In genomic region chr4:168840988-168841681, GRCh38 we compare ENCODE assay signal across 12 cellular contexts.
DNase-seq lines count a peak whose midpoint lies in the region; ATAC-seq, FAIRE-seq and TF ChIP-seq lines count a peak whose summit lies in the region.
"Had no signal": no experiment of that assay in that cellular context is flagged by ENCODE, and none has a peak within 500 bp of the region (broad histone marks: within the 10 kb centered on the region; RNA-seq: fewer than 3 reads in every experiment).

No MANE protein-coding gene starts in this region.

- WGBS in small intestine, 3 donors = 72 to 80% (median 74%) methylated on average over 9 of the region's 9 CpGs

- H3K27ac ChIP-seq in HUES6 (ENCODE audit: low read depth, low read length) (peak overlapping the region; percentile 83), right atrium auricular region (peak overlapping the region; percentile 91 to 97), small intestine (ENCODE audit: low read depth in 1 of 2, low read length in 1 of 2) (peak overlapping the region in 1 of 2 donors; percentile 67)

- peak; percentile 30 for DNase-seq in WTC11 (ENCODE audit: low spot score)
- DNase-seq in right atrium auricular region (ENCODE audit: low spot score) = no peak
- DNase-seq in small intestine = peak; percentile 35
- DNase-seq in H4 (ENCODE audit: low spot score) = no peak
- DNase-seq in epidermal melanocyte (ENCODE audit: insufficient read length, low spot score) = no peak
- DNase-seq: DMS153, NCI-H1417 treated with DMSO at 0.1 percent for 48 hours, SHP77 treated with DMSO at 0.1 percent for 48 hours had no signal

- CTCF ChIA-PET in WTC11 (lab: Charles Lee) = interaction anchor here (0.7 to 1.9 kb wide), 9 partner anchors 9 to 255 kb away, joined by 3 to 10 read pairs (median 3); partner anchors contain the start of gene CBR4

- peak overlapping the region; percentile 82 for H3K27ac Mint-ChIP-seq in WTC11

- no peak for FAIRE-seq in small intestine (lab: Jason Lieb, UNC)

- no peaks in the 10 kb centered on the region for H3K27me3 Mint-ChIP-seq in WTC11 (ENCODE audit: low read depth)

- H3K9ac ChIP-seq in HUES6 (ENCODE audit: low read length) = peak overlapping the region; percentile 58

- H3K27me3 ChIP-seq in HUES6 (ENCODE audit: control insufficient read depth, insufficient read depth, low read length) (no peaks in the 10 kb centered on the region), right atrium auricular region (no peaks in the 10 kb centered on the region), small intestine (ENCODE audit: control insufficient read depth in 2 of 2, insufficient read depth in 2 of 2, low read length in 2 of 2) (no peaks in the 10 kb centered on the region)

- peak; percentile 89 for ATAC-seq in WTC11
- no peak for ATAC-seq in GM21786 (IDR thresholded peaks at IDR 0.05; ENCODE audit: unreplicated experiment)
- no peak for ATAC-seq in HG02970 (IDR thresholded peaks at IDR 0.05; ENCODE audit: low FRiP score, unreplicated experiment)
- ATAC-seq: sciatic nerve had no signal

- H3K4me3 ChIP-seq in HUES6 (ENCODE audit: low read depth, low read length) (peak overlapping the region; percentile 25; the same call in 1 of the 2 replicates), right atrium auricular region (no peak overlapping the region), small intestine (ENCODE audit: low read depth in 1 of 2, low read length in 2 of 2) (no peak overlapping the region)

- no peak overlapping the region for H3K4me3 Mint-ChIP-seq in WTC11

- H3K36me3 ChIP-seq in HUES6 (ENCODE audit: control insufficient read depth, insufficient read depth, low read length) = 0 out of 2 replicates have a peak, but pooled peaks cover 6% of the 10 kb centered on the region
- peaks cover 6% of the 10 kb centered on the region for H3K36me3 ChIP-seq in right atrium auricular region
- H3K36me3 ChIP-seq in small intestine (ENCODE audit: control insufficient read depth in 2 of 2, insufficient read depth in 2 of 2, low read length in 2 of 2) = no peaks in the 10 kb centered on the region

- peaks cover 85% of the 10 kb centered on the region for H3K4me1 Mint-ChIP-seq in WTC11

- no peaks in the 10 kb centered on the region for H3K9me3 ChIP-seq in HUES6 (ENCODE audit: control insufficient read depth, insufficient read depth, low read depth, low read length)
- no peaks in the 10 kb centered on the region for H3K9me3 ChIP-seq in right atrium auricular region
- no peaks in the 10 kb centered on the region for H3K9me3 ChIP-seq in small intestine (ENCODE audit: control insufficient read depth, low read depth)

- H3K36me3 Mint-ChIP-seq in WTC11 = 0 out of 2 replicates have a peak, but pooled peaks cover 5% of the 10 kb centered on the region

- POLR2A ChIA-PET in WTC11 (lab: Charles Lee) = interaction anchor here (1.1 to 3.3 kb wide), 2 partner anchors 9 to 171 kb away, joined by 3 to 25 read pairs; no protein-coding TSS in a partner anchor

- no peak for TF ChIP-seq CTCF in WTC11 (IDR thresholded peaks at IDR 0.05)
- no peak for TF ChIP-seq CTCF in right atrium auricular region (IDR thresholded peaks at IDR 0.05)

- H3K4me1 ChIP-seq in HUES6 (ENCODE audit: control insufficient read depth, insufficient read depth, low read length) = peaks cover 53% of the 10 kb centered on the region
- peaks cover 0 to 91% of the 10 kb centered on the region in 2 donors for H3K4me1 ChIP-seq in right atrium auricular region
- peaks cover 4 to 5% of the 10 kb centered on the region in 2 donors for H3K4me1 ChIP-seq in small intestine (ENCODE audit: control insufficient read depth in 2 of 2, insufficient read depth in 1 of 2, low read depth in 1 of 2, low read length in 1 of 2)

- H3K9me3 Mint-ChIP-seq in WTC11 = no peaks in the 10 kb centered on the region

TF ChIP-seq in WTC11, 78 proteins besides CTCF, POLR2A, EP300 and RAD21 (continues in another document):
- TF ChIP-seq IRF2 (CRISPR knock-in tag; IDR thresholded peaks at IDR 0.05; ENCODE audit: borderline replicate concordance, low read depth) = no peak
- TF ChIP-seq, protein P1, sequence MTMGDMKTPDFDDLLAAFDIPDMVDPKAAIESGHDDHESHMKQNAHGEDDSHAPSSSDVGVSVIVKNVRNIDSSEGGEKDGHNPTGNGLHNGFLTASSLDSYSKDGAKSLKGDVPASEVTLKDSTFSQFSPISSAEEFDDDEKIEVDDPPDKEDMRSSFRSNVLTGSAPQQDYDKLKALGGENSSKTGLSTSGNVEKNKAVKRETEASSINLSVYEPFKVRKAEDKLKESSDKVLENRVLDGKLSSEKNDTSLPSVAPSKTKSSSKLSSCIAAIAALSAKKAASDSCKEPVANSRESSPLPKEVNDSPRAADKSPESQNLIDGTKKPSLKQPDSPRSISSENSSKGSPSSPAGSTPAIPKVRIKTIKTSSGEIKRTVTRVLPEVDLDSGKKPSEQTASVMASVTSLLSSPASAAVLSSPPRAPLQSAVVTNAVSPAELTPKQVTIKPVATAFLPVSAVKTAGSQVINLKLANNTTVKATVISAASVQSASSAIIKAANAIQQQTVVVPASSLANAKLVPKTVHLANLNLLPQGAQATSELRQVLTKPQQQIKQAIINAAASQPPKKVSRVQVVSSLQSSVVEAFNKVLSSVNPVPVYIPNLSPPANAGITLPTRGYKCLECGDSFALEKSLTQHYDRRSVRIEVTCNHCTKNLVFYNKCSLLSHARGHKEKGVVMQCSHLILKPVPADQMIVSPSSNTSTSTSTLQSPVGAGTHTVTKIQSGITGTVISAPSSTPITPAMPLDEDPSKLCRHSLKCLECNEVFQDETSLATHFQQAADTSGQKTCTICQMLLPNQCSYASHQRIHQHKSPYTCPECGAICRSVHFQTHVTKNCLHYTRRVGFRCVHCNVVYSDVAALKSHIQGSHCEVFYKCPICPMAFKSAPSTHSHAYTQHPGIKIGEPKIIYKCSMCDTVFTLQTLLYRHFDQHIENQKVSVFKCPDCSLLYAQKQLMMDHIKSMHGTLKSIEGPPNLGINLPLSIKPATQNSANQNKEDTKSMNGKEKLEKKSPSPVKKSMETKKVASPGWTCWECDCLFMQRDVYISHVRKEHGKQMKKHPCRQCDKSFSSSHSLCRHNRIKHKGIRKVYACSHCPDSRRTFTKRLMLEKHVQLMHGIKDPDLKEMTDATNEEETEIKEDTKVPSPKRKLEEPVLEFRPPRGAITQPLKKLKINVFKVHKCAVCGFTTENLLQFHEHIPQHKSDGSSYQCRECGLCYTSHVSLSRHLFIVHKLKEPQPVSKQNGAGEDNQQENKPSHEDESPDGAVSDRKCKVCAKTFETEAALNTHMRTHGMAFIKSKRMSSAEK (CRISPR knock-in tag; IDR thresholded peaks at IDR 0.05; ENCODE audit: borderline replicate concordance) = peak; percentile 66; the same call in 1 of the 2 replicates
- TF ChIP-seq SP1 (CRISPR knock-in tag; conservative IDR thresholded peaks at IDR 0.05) = 0 out of 2 replicates have a peak, but pooled peaks have one; percentile 22
- TF ChIP-seq ZNF317 (CRISPR knock-in tag; IDR thresholded peaks at IDR 0.05; ENCODE audit: borderline replicate concordance, low read depth) = no peak
- no peak for TF ChIP-seq GTF2I (CRISPR knock-in tag; conservative IDR thresholded peaks at IDR 0.05)
- TF ChIP-seq ZNF396 (CRISPR knock-in tag; IDR thresholded peaks at IDR 0.05; ENCODE audit: borderline replicate concordance) = 0 out of 2 replicates have a peak, but pooled peaks have one; percentile 74
- TF ChIP-seq ZNF423 (CRISPR knock-in tag; IDR thresholded peaks at IDR 0.05) = peak; percentile 12; the same call in 1 of the 2 replicates
- no peak for TF ChIP-seq TEAD4 (CRISPR knock-in tag; IDR thresholded peaks at IDR 0.05)
- TF ChIP-seq ESRRA (CRISPR knock-in tag; IDR thresholded peaks at IDR 0.05; ENCODE audit: borderline replicate concordance) = no peak
- TF ChIP-seq NR3C1 (CRISPR knock-in tag; conservative IDR thresholded peaks at IDR 0.05; ENCODE audit: low read depth) = no peak
- TF ChIP-seq ZNF425 (CRISPR knock-in tag; conservative IDR thresholded peaks at IDR 0.05) = 0 out of 2 replicates have a peak, but pooled peaks have one; percentile 7
- no peak for TF ChIP-seq MXD4 (CRISPR knock-in tag; IDR thresholded peaks at IDR 0.05; ENCODE audit: borderline replicate concordance)
- 0 out of 2 replicates have a peak, but pooled peaks have one; percentile 45 for TF ChIP-seq ERG (CRISPR knock-in tag; IDR thresholded peaks at IDR 0.05)
- no peak for TF ChIP-seq RORB (CRISPR knock-in tag; IDR thresholded peaks at IDR 0.05)

Comparison
In these comparisons a context has a peak if more than half of its experiments do, and no peak if none do; other contexts are left out.
1. DNase-seq: peak in WTC11 (single experiment) and small intestine (single experiment); none in right atrium auricular region (single experiment), H4 (single experiment) and epidermal melanocyte (single experiment).